ENCODE assay signal across 19 cellular contexts in the genomic region with DNA sequence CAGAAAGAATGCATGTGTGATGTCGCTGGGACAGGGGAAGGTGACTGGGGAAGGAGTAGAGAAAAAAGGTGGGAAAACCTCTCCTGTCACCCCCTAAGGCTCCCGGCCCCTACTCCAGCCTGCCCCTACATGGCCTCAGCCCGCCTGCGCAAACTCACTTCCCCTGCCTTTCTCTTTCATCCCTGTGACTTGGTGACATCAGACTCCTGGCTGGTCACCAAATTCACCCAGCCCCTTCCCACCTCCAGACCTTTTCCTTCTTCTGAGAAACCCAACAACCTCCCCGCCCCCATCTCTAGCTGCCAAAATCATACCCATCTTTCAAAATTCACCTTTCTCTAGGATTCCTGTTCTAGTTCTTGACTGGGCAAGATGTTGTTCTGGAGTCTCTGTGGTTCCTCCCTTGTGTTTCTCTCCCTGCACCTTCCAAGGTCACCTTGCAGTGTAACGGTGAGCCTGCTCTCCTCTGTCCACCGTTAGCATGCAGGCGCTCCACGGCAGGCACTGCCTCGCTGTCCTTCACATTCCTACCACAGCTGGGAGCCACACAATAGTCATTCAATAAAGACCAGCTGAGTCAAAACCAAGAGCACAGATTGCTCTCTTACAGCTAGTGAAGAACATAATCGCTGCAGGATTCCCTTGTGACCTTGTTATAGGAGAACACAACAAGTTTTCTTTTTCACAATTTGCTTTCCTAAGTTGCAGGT.
DNase-seq lines count a peak whose midpoint lies in the region; ATAC-seq, FAIRE-seq and TF ChIP-seq lines count a peak whose summit lies in the region.
"Had no signal": no experiment of that assay in that cellular context is flagged by ENCODE, and none has a peak within 500 bp of the region (broad histone marks: within the 10 kb centered on the region; RNA-seq: fewer than 3 reads in every experiment).

No MANE protein-coding gene starts in this region.

- no peaks in the 10 kb centered on the region for H3K9me3 Mint-ChIP-seq in astrocyte (ENCODE audit: unreplicated experiment)
- no peaks in the 10 kb centered on the region for H3K9me3 Mint-ChIP-seq in activated naive CD4-positive, alpha-beta T cell treated with anti-CD3 and anti-CD28 coated beads for 36 hours
- H3K9me3 Mint-ChIP-seq: activated CD4-positive, alpha-beta memory T cell treated with anti-CD3 and anti-CD28 coated beads, Interleukin-2, amount 10 ng/mL, durations not matched to agents 7 days and 5 days; natural killer cell treated with Interleukin-12 subunit alpha and Interleukin-12 subunit beta and Interleukin-15 and Interleukin-18, amount 100 ng/mL, for 72 hours had no signal

- no peak overlapping the region for H2AK5ac ChIP-seq in trophoblast cell (ENCODE audit: low read length)

- H3K79me2 ChIP-seq in astrocyte (ENCODE audit: insufficient read depth, low read length) (no peaks in the 10 kb centered on the region), trophoblast cell (ENCODE audit: control insufficient read depth, insufficient read depth, low read length, poor library complexity) (no peaks in the 10 kb centered on the region)

- no peak overlapping the region for H4K12ac ChIP-seq in trophoblast cell (ENCODE audit: low read depth, low read length)

- H3K4me2 ChIP-seq in astrocyte (ENCODE audit: low read length) (no peak overlapping the region), trophoblast cell (ENCODE audit: low read length) (no peak overlapping the region)

- no peak overlapping the region for H2BK12ac ChIP-seq in trophoblast cell (ENCODE audit: low read length)

- intact Hi-C loops in left ventricle myocardium superior (cut with micrococcal nuclease), result no loop called here
- intact Hi-C loops in activated naive CD4-positive, alpha-beta T cell treated with anti-CD3 and anti-CD28 coated beads for 36 hours (cut with micrococcal nuclease), result no loop called here

- ATAC-seq in left ventricle myocardium superior, result peak; percentile 91
- ATAC-seq: left colon; natural killer cell treated with Interleukin-12 subunit alpha and Interleukin-12 subunit beta and Interleukin-15 and Interleukin-18, amount 100 ng/mL, for 72 hours had no signal

- no peak overlapping the region for H3K27ac ChIP-seq in astrocyte (ENCODE audit: low read depth, low read length)
- no peak overlapping the region for H3K27ac ChIP-seq in trophoblast cell (ENCODE audit: low read depth, low read length)
- H3K27ac ChIP-seq: coronary artery had no signal

- H3K4me3 ChIP-seq in BJ (ENCODE audit: low read depth, low read length) (no peak overlapping the region), astrocyte (ENCODE audit: insufficient read depth, low read depth, low read length) (no peak overlapping the region), trophoblast cell (ENCODE audit: low read depth, low read length) (no peak overlapping the region)
- H3K4me3 ChIP-seq: coronary artery had no signal

- WGBS in trophoblast cell (ENCODE audit: extremely low coverage, insufficient coverage, insufficient read length), result no CpG with 5 or more reads among the region's 11 CpGs

- no peak for DNase-seq in BJ (ENCODE audit: low read depth)
- no peak for DNase-seq in astrocyte (ENCODE audit: low read depth)
- no peak for DNase-seq in left ventricle myocardium superior
- DNase-seq in trophoblast cell, result peak; percentile 26 to 68
- DNase-seq in activated naive CD4-positive, alpha-beta T cell treated with anti-CD3 and anti-CD28 coated beads for 36 hours, result no peak
- no peak for DNase-seq in central memory CD4-positive, alpha-beta T cell
- no peak for DNase-seq in nucleus accumbens (lab: John Stamatoyannopoulos, UW)
- no peak for DNase-seq in NCI-H2029 treated with DMSO at 0.1 percent for 48 hours (lab: John Stamatoyannopoulos, UW)
- DNase-seq: activated CD4-positive, alpha-beta memory T cell treated with anti-CD3 and anti-CD28 coated beads, Interleukin-2, amount 10 ng/mL, durations not matched to agents 7 days and 5 days; activated effector memory CD4-positive, alpha-beta T cell treated with Interleukin-2 at 50 U/mL for 16 hours; AML-193; DND-41; left colon; NCI-H510A had no signal

- no peaks in the 10 kb centered on the region for H3K36me3 ChIP-seq in BJ (ENCODE audit: control insufficient read depth, insufficient read depth, low read length)
- H3K36me3 ChIP-seq in astrocyte (ENCODE audit: insufficient read depth, low read length), result no peaks in the 10 kb centered on the region
- no peaks in the 10 kb centered on the region for H3K36me3 ChIP-seq in trophoblast cell (ENCODE audit: control insufficient read depth in 1 of 2, insufficient read depth in 2 of 2, low read length in 2 of 2)

- no peak overlapping the region for H3K27ac Mint-ChIP-seq in astrocyte (ENCODE audit: unreplicated experiment)
- no peak overlapping the region for H3K27ac Mint-ChIP-seq in activated naive CD4-positive, alpha-beta T cell treated with anti-CD3 and anti-CD28 coated beads for 36 hours
- H3K27ac Mint-ChIP-seq: activated CD4-positive, alpha-beta memory T cell treated with anti-CD3 and anti-CD28 coated beads, Interleukin-2, amount 10 ng/mL, durations not matched to agents 7 days and 5 days; natural killer cell treated with Interleukin-12 subunit alpha and Interleukin-12 subunit beta and Interleukin-15 and Interleukin-18, amount 100 ng/mL, for 72 hours had no signal

- H4K91ac ChIP-seq in trophoblast cell (ENCODE audit: low read depth, low read length), result no peak overlapping the region

- peak; percentile 43; the same call in 1 of the 2 replicates for TF ChIP-seq CTCF in BJ (IDR thresholded peaks at IDR 0.05; ENCODE audit: insufficient read depth, low read depth, low read length)
- TF ChIP-seq CTCF in astrocyte (IDR thresholded peaks at IDR 0.05; ENCODE audit: insufficient read depth, low read depth, low read length), result peak; percentile 32

- no peak overlapping the region for H4K8ac ChIP-seq in trophoblast cell (ENCODE audit: low read depth, low read length)

- H2BK120ac ChIP-seq in trophoblast cell (ENCODE audit: insufficient read depth, low read length, poor library complexity), result no peak overlapping the region

- H3K27me3 Mint-ChIP-seq in astrocyte (ENCODE audit: low read depth, unreplicated experiment), result no peaks in the 10 kb centered on the region
- no peaks in the 10 kb centered on the region for H3K27me3 Mint-ChIP-seq in activated naive CD4-positive, alpha-beta T cell treated with anti-CD3 and anti-CD28 coated beads for 36 hours (ENCODE audit: low read depth)
- H3K27me3 Mint-ChIP-seq: activated CD4-positive, alpha-beta memory T cell treated with anti-CD3 and anti-CD28 coated beads, Interleukin-2, amount 10 ng/mL, durations not matched to agents 7 days and 5 days; natural killer cell treated with Interleukin-12 subunit alpha and Interleukin-12 subunit beta and Interleukin-15 and Interleukin-18, amount 100 ng/mL, for 72 hours had no signal

- H3K9ac ChIP-seq in astrocyte (ENCODE audit: low read length) (no peak overlapping the region), trophoblast cell (ENCODE audit: low read length) (no peak overlapping the region)

- POLR2A ChIA-PET in BJ (lab: Charles Lee), result no interaction called here

- peaks cover 7% of the 10 kb centered on the region for H3K4me1 Mint-ChIP-seq in astrocyte (ENCODE audit: low read depth, unreplicated experiment)
- no peaks in the 10 kb centered on the region for H3K4me1 Mint-ChIP-seq in activated naive CD4-positive, alpha-beta T cell treated with anti-CD3 and anti-CD28 coated beads for 36 hours (ENCODE audit: low read depth)

- no peak overlapping the region for H3K4me3 Mint-ChIP-seq in astrocyte (ENCODE audit: unreplicated experiment)
- no peak overlapping the region for H3K4me3 Mint-ChIP-seq in activated naive CD4-positive, alpha-beta T cell treated with anti-CD3 and anti-CD28 coated beads for 36 hours
- H3K4me3 Mint-ChIP-seq: activated CD4-positive, alpha-beta memory T cell treated with anti-CD3 and anti-CD28 coated beads, Interleukin-2, amount 10 ng/mL, durations not matched to agents 7 days and 5 days; natural killer cell treated with Interleukin-12 subunit alpha and Interleukin-12 subunit beta and Interleukin-15 and Interleukin-18, amount 100 ng/mL, for 72 hours had no signal

- H3K9me3 ChIP-seq in astrocyte (ENCODE audit: insufficient read depth, low read depth, low read length), result no peaks in the 10 kb centered on the region
- H3K9me3 ChIP-seq in trophoblast cell (ENCODE audit: insufficient read depth, low read depth, low read length), result no peaks in the 10 kb centered on the region

- no peak overlapping the region for H2BK5ac ChIP-seq in trophoblast cell (ENCODE audit: low read depth, low read length, poor library complexity)

- H3K79me1 ChIP-seq in trophoblast cell (ENCODE audit: low read length), result no peaks in the 10 kb centered on the region

- H3K36me3 Mint-ChIP-seq in astrocyte (ENCODE audit: low read depth, unreplicated experiment), result peaks cover 4% of the 10 kb centered on the region
- H3K36me3 Mint-ChIP-seq in activated naive CD4-positive, alpha-beta T cell treated with anti-CD3 and anti-CD28 coated beads for 36 hours (ENCODE audit: low read depth), result peaks cover 1% of the 10 kb centered on the region
- H3K36me3 Mint-ChIP-seq: natural killer cell treated with Interleukin-12 subunit alpha and Interleukin-12 subunit beta and Interleukin-15 and Interleukin-18, amount 100 ng/mL, for 72 hours had no signal

- H3K14ac ChIP-seq in trophoblast cell (ENCODE audit: low read length), result no peak overlapping the region

- H2AFZ ChIP-seq in astrocyte (ENCODE audit: low read depth, low read length), result no peak overlapping the region
- H2AFZ ChIP-seq in trophoblast cell (ENCODE audit: insufficient read depth, low read length, poor library complexity), result no peak overlapping the region

- H3K27me3 ChIP-seq in BJ (ENCODE audit: control insufficient read depth, insufficient read depth, low read length) (no peaks in the 10 kb centered on the region), astrocyte (ENCODE audit: insufficient read depth, low read length) (no peaks in the 10 kb centered on the region), trophoblast cell (ENCODE audit: insufficient read depth, low read length) (no peaks in the 10 kb centered on the region)

- H3K4ac ChIP-seq in trophoblast cell (ENCODE audit: low read depth, low read length), result no peak overlapping the region

- no peak for FAIRE-seq in astrocyte (lab: Jason Lieb, UNC)
- FAIRE-seq: GM12892, GM19239, RCC 7860 had no signal

- H3K4me1 ChIP-seq in astrocyte (ENCODE audit: insufficient read depth, low read length), result peaks cover under 1% of the 10 kb centered on the region
- H3K4me1 ChIP-seq in trophoblast cell (ENCODE audit: control insufficient read depth in 1 of 2, insufficient read depth in 2 of 2, low read length in 2 of 2), result no peaks in the 10 kb centered on the region

- no peaks in the 10 kb centered on the region for H4K20me1 ChIP-seq in astrocyte (ENCODE audit: insufficient read depth, low read length)

- H3K18ac ChIP-seq in trophoblast cell (ENCODE audit: low read length), result no peak overlapping the region

- CTCF ChIA-PET in BJ (lab: Yijun Ruan, JAX), result interaction anchor here (0.7 to 1.7 kb wide), 4 partner anchors 15 to 1035 kb away, joined by 3 to 11 read pairs (median 3); no protein-coding TSS in a partner anchor
- CTCF ChIA-PET in activated naive CD4-positive, alpha-beta T cell treated with anti-CD3 and anti-CD28 coated beads for 36 hours (lab: Charles Lee), result interaction anchor here (0.5 to 0.8 kb wide), 2 partner anchors 19 to 26 kb away, joined by 3 read pairs; no protein-coding TSS in a partner anchor

- no peak overlapping the region for H3K23ac ChIP-seq in trophoblast cell (ENCODE audit: low read length)

Comparison
In these comparisons a context has a peak if more than half of its experiments do, and no peak if none do; other contexts are left out.
1. DNase-seq: peak in trophoblast cell (2 of 2); none in BJ (single experiment), astrocyte (single experiment), left ventricle myocardium superior (single experiment), activated naive CD4-positive, alpha-beta T cell treated with anti-CD3 and anti-CD28 coated beads for 36 hours (single experiment), central memory CD4-positive, alpha-beta T cell (single experiment), nucleus accumbens (0 of 56) and NCI-H2029 treated with DMSO at 0.1 percent for 48 hours (single experiment).